8 cellular contexts compared by ENCODE assay signal in the genomic region with DNA sequence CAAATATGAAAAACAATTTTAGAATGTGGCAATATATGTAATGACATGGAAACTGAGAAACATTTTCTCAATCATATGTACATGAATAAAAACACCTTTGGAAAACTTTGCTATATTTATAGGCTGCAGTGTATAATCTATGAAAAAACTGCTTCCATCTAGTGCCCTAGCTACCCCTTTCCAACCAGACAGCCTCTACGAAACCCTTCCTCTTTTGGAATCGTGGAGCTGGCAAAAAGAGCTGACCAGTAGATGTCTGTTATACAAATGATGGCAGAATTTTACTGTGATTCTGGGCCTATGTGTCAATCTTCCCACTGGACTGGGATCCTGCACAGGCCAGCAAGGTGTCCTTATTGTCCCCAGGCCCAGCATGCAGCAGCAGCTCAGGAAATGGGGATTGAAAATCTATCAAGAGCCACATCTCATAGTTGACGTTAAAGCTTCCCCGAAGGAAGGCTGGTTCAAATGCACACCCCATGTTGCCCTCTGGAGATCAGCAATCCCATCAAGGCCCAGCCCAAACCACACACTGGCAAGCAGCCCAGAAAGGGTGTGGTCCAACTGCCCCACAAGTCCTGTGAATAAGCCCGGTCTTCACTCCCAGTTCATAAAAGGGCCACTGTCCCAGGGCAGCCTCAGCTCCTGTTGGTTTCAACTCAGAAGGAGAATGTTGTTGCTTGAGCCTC. TPM values are rescaled to one million over a fixed set of nuclear protein-coding genes. Genes with fewer than 3 reads are reported as not detected.
DNase-seq lines count a peak whose midpoint lies in the region; ATAC-seq and TF ChIP-seq lines count a peak whose summit lies in the region.

No MANE protein-coding gene starts in this region.

- H2BK5ac ChIP-seq in mesenchymal stem cell (ENCODE audit: low read depth, low read length, poor library complexity, severe bottlenecking), result no peak overlapping the region

- intact Hi-C loops in aorta (cut with DNase I), result no loop called here

- H3K36me3 ChIP-seq in mesenchymal stem cell (ENCODE audit: control insufficient read depth in 1 of 2, insufficient read depth in 2 of 2, low read depth in 1 of 2, low read length in 2 of 2), result peaks cover 0 to 2% of the 10 kb centered on the region in 2 experiments
- H3K36me3 ChIP-seq in aorta (ENCODE audit: control insufficient read depth in 1 of 2, insufficient read depth in 2 of 2, low read length in 1 of 2), result no peaks in the 10 kb centered on the region

- H3K27me3 Mint-ChIP-seq in stimulated activated naive B cell treated with anti-CD40 and anti-IgM and Interleukin-4, amounts not matched to agents 10 μg/mL and 1 μg/mL and 100 μg/mL, for 72 hours, result peaks cover 0 to 6% of the 10 kb centered on the region in 2 donors

- no peaks in the 10 kb centered on the region for H3K79me1 ChIP-seq in mesenchymal stem cell (replicated peaks; ENCODE audit: low read length, poor library complexity, severe bottlenecking)

- TF ChIP-seq CTCF in GM13977 (IDR thresholded peaks at IDR 0.05; ENCODE audit: extremely low read depth, insufficient read depth, missing control alignments), result no peak

- no peak overlapping the region for H3K18ac ChIP-seq in mesenchymal stem cell (ENCODE audit: low read depth in 1 of 2, low read length in 2 of 2)

- H3K27ac ChIP-seq in mesenchymal stem cell (ENCODE audit: low read length, poor library complexity, severe bottlenecking), result no peak overlapping the region
- H3K27ac ChIP-seq in aorta (ENCODE audit: low read depth in 1 of 2, low read length in 2 of 2), result no peak overlapping the region

- H4K8ac ChIP-seq in mesenchymal stem cell (ENCODE audit: low read length), result peak overlapping the region; percentile 76

- no peak overlapping the region for H2BK120ac ChIP-seq in mesenchymal stem cell (ENCODE audit: low read depth, low read length)

- H3K9ac ChIP-seq in mesenchymal stem cell (ENCODE audit: low read length), result peak overlapping the region; percentile 56

- H3K27me3 ChIP-seq in mesenchymal stem cell (ENCODE audit: control insufficient read depth in 1 of 2, insufficient read depth in 1 of 2, low read length in 2 of 2) (no peaks in the 10 kb centered on the region), aorta (ENCODE audit: control insufficient read depth in 1 of 2, insufficient read depth in 2 of 2, low read length in 1 of 2) (no peaks in the 10 kb centered on the region)

- in situ Hi-C loops in GM13977 (cut with MboI; ENCODE audit: low pct_unique_long_range_greater_than_20kb, low sequenced_read_pairs, unreplicated experiment), result loop anchor here (25.0 kb wide), 1 partner anchor 255 kb away; no protein-coding TSS in a partner anchor

- peaks cover 4% of the 10 kb centered on the region for H3K4me1 ChIP-seq in mesenchymal stem cell (ENCODE audit: control insufficient read depth, insufficient read depth, low read depth, low read length)
- no peaks in the 10 kb centered on the region for H3K4me1 ChIP-seq in aorta (ENCODE audit: control insufficient read depth in 1 of 2, insufficient read depth in 2 of 2, low read length in 2 of 2)

- H3K27ac Mint-ChIP-seq in stimulated activated naive B cell treated with anti-CD40 and anti-IgM and Interleukin-4, amounts not matched to agents 10 μg/mL and 1 μg/mL and 100 μg/mL, for 72 hours, result no peak overlapping the region

- H4K91ac ChIP-seq in mesenchymal stem cell (ENCODE audit: low read length), result no peak overlapping the region

- H3K9me3 ChIP-seq in mesenchymal stem cell (ENCODE audit: control insufficient read depth, low read length) (no peaks in the 10 kb centered on the region), aorta (ENCODE audit: control insufficient read depth, low read length) (no peaks in the 10 kb centered on the region)

- no peaks in the 10 kb centered on the region for H3K9me3 Mint-ChIP-seq in stimulated activated naive B cell treated with anti-CD40 and anti-IgM and Interleukin-4, amounts not matched to agents 10 μg/mL and 1 μg/mL and 100 μg/mL, for 72 hours

- H2AK5ac ChIP-seq in mesenchymal stem cell (ENCODE audit: low read length, severe bottlenecking), result no peak overlapping the region

- H3K4me2 ChIP-seq in mesenchymal stem cell (ENCODE audit: low read length, poor library complexity, severe bottlenecking), result no peak overlapping the region

- H3K4me3 ChIP-seq in mesenchymal stem cell (ENCODE audit: insufficient read depth in 1 of 2, low read depth in 1 of 2, low read length in 2 of 2) (peak overlapping the region in 1 of 2 experiments; percentile 51), aorta (ENCODE audit: low read length in 2 of 2) (no peak overlapping the region)

- H3K36me3 Mint-ChIP-seq in stimulated activated naive B cell treated with anti-CD40 and anti-IgM and Interleukin-4, amounts not matched to agents 10 μg/mL and 1 μg/mL and 100 μg/mL, for 72 hours, result no peaks in the 10 kb centered on the region

- no peaks in the 10 kb centered on the region for H3K4me1 Mint-ChIP-seq in stimulated activated naive B cell treated with anti-CD40 and anti-IgM and Interleukin-4, amounts not matched to agents 10 μg/mL and 1 μg/mL and 100 μg/mL, for 72 hours

- no peak overlapping the region for H2BK15ac ChIP-seq in mesenchymal stem cell (ENCODE audit: low read depth, poor library complexity, severe bottlenecking)

- peak; percentile 96 for DNase-seq in EL
- DNase-seq in NCI-H526 (lab: John Stamatoyannopoulos, UW), result peak; percentile 97 to 98
- DNase-seq in dedifferentiated amniotic fluid mesenchymal stem cell (ENCODE audit: extremely low spot score), result peak; percentile 92
- DNase-seq in mesenchymal stem cell, result peak; percentile 76
- peak; percentile 93 for DNase-seq in aorta
- DNase-seq in activated CD4-positive, alpha-beta T cell treated with anti-CD3 and anti-CD28 coated beads, Interleukin-2, amount 50 U/mL, for 48 hours, result no peak
- DNase-seq in stimulated activated naive B cell treated with anti-CD40 and anti-IgM and Interleukin-4, amounts not matched to agents 10 μg/mL and 1 μg/mL and 100 μg/mL, for 72 hours, result no peak
- no peak for DNase-seq in GM13977 (ENCODE audit: low spot score)

- H3K23ac ChIP-seq in mesenchymal stem cell (ENCODE audit: low read length in 2 of 2), result no peak overlapping the region

- no peak overlapping the region for H2BK12ac ChIP-seq in mesenchymal stem cell (ENCODE audit: low read length in 2 of 2)

- H2AFZ ChIP-seq in mesenchymal stem cell (ENCODE audit: low read depth, low read length), result no peak overlapping the region

- ATAC-seq in aorta (ENCODE audit: low FRiP score), result peak; percentile 80
- no peak for ATAC-seq in stimulated activated naive B cell treated with anti-CD40 and anti-IgM and Interleukin-4, amounts not matched to agents 10 μg/mL and 1 μg/mL and 100 μg/mL, for 72 hours (replicated peaks)

- H3K4ac ChIP-seq in mesenchymal stem cell (ENCODE audit: low read depth in 1 of 2, low read length in 2 of 2), result peak overlapping the region in 1 of 2 experiments; percentile 29

- 40% methylated on average over 5 of the region's 5 CpGs for WGBS in mesenchymal stem cell
- 15 to 21% methylated on average over 5 of the region's 5 CpGs for WGBS in aorta, 2 donors

- H3K4me3 Mint-ChIP-seq in stimulated activated naive B cell treated with anti-CD40 and anti-IgM and Interleukin-4, amounts not matched to agents 10 μg/mL and 1 μg/mL and 100 μg/mL, for 72 hours, result no peak overlapping the region

- H3K14ac ChIP-seq in mesenchymal stem cell (ENCODE audit: low read length in 2 of 2), result no peak overlapping the region

RNA-seq across cellular contexts. Expression of a gene that starts 8.9 kb away (rescaled TPM):
- 19.5 TPM for polyA plus RNA-seq in mesenchymal stem cell (2013, experiment 1 of 2)
- 19.9 TPM for polyA plus RNA-seq in mesenchymal stem cell (2013, experiment 2 of 2)
- total RNA-seq in aorta, result 10 to 100 TPM; 55.6 to 75.5 TPM
- polyA plus RNA-seq in aorta, result 10 to 100 TPM; 22.5 to 23.9 TPM

Comparison
In these comparisons a context has a peak if more than half of its experiments do, and no peak if none do; other contexts are left out.
1. DNase-seq: peak in EL (single experiment), NCI-H526 (2 of 2), dedifferentiated amniotic fluid mesenchymal stem cell (single experiment), mesenchymal stem cell (single experiment) and aorta (2 of 2); none in activated CD4-positive, alpha-beta T cell treated with anti-CD3 and anti-CD28 coated beads, Interleukin-2, amount 50 U/mL, for 48 hours (0 of 2), stimulated activated naive B cell treated with anti-CD40 and anti-IgM and Interleukin-4, amounts not matched to agents 10 μg/mL and 1 μg/mL and 100 μg/mL, for 72 hours (single experiment) and GM13977 (single experiment).